ENCODE assay signal across 8 cellular contexts in genomic region chr2:226800941-226801784, GRCh38. TPM values are rescaled to one million over a fixed set of nuclear protein-coding genes. Genes with fewer than 3 reads are reported as not detected.
DNase-seq lines count a peak whose midpoint lies in the region; ATAC-seq and TF ChIP-seq lines count a peak whose summit lies in the region.

No MANE protein-coding gene starts in this region.

- H3K27ac ChIP-seq in SK-N-SH (ENCODE audit: low read depth in 2 of 2, low read length in 1 of 2) (peak overlapping the region; percentile 69 to 71), adrenal gland (peak overlapping the region in 4 of 5 donors; percentile 66 to 94 (median 90))

- peak; percentile 18 to 84 for TF ChIP-seq POLR2A in adrenal gland (IDR thresholded peaks at IDR 0.05)

- peak overlapping the region; percentile 84 to 94 (median 90) for H3K4me3 Mint-ChIP-seq in IgD-negative memory B cell

- H3K9me3 Mint-ChIP-seq in IgD-negative memory B cell: no peaks in the 10 kb centered on the region

- peaks cover 12 to 17% (median 15%) of the 10 kb centered on the region in 3 donors for H3K4me1 Mint-ChIP-seq in IgD-negative memory B cell

- no peak for TF ChIP-seq RAD21 in SK-N-SH (IDR thresholded peaks at IDR 0.05; ENCODE audit: low read length)

- H3K27ac Mint-ChIP-seq in IgD-negative memory B cell: peak overlapping the region; percentile 46 to 94 (median 64)

- no peaks in the 10 kb centered on the region for H3K9me2 ChIP-seq in SK-N-SH

- H2AFZ ChIP-seq in SK-N-SH (ENCODE audit: low read depth): peak overlapping the region; percentile 68

- intact Hi-C loops in adrenal gland (cut with DNase I) (loop anchor here (5.0 to 10.0 kb wide), 4 partner anchors 184 to 1136 kb away; no protein-coding TSS in a partner anchor), left ventricle myocardium superior (cut with micrococcal nuclease) (loop anchor here (5.0 kb wide), 1 partner anchor 589 kb away; no protein-coding TSS in a partner anchor)

- ATAC-seq in GM21515 (IDR thresholded peaks at IDR 0.05; ENCODE audit: unreplicated experiment): peak; percentile 82
- ATAC-seq in left ventricle myocardium superior: peak; percentile 79

- H4K20me1 ChIP-seq in SK-N-SH (ENCODE audit: insufficient read depth): peaks cover 10% of the 10 kb centered on the region; the same call in 1 of the 2 replicates

- peaks cover 3 to 10% of the 10 kb centered on the region in 2 experiments; a peak in 3 of 4 replicates for H3K4me1 ChIP-seq in SK-N-SH (ENCODE audit: control insufficient read depth in 1 of 2, insufficient read depth in 2 of 2, low read depth in 1 of 2, low read length in 1 of 2)
- H3K4me1 ChIP-seq in adrenal gland (replicated peaks in 1 of 2): peaks cover 20 to 32% of the 10 kb centered on the region in 2 donors

- POLR2A ChIA-PET in SK-N-SH (lab: Yijun Ruan, JAX): interaction anchor here (1.1 kb wide), 1 partner anchor 912 kb away, joined by 3 read pairs; no protein-coding TSS in a partner anchor

- CTCF ChIA-PET in SK-N-SH (lab: Yijun Ruan, JAX): interaction anchor here (0.9 to 4.0 kb wide), 24 partner anchors 9 to 1150 kb away, joined by 3 to 28 read pairs (median 4); no protein-coding TSS in a partner anchor

- no peaks in the 10 kb centered on the region for H3K9me3 ChIP-seq in SK-N-SH
- H3K9me3 ChIP-seq in adrenal gland (replicated peaks in 1 of 3): no peaks in the 10 kb centered on the region

- peaks cover 3% of the 10 kb centered on the region for H3K27me3 Mint-ChIP-seq in IgD-negative memory B cell

- H3K4me3 ChIP-seq in SK-N-SH (ENCODE audit: low read depth in 2 of 2, low read length in 1 of 2) (peak overlapping the region; percentile 79 to 90), adrenal gland (peak overlapping the region in 2 of 4 donors; percentile 32 to 63)

- peaks cover 34% of the 10 kb centered on the region for H3K79me2 ChIP-seq in SK-N-SH (ENCODE audit: insufficient read depth)

- H3K4me2 ChIP-seq in SK-N-SH: peak overlapping the region; percentile 74

- H3K27me3 ChIP-seq in SK-N-SH (ENCODE audit: insufficient read depth) (no peaks in the 10 kb centered on the region), adrenal gland (no peaks in the 10 kb centered on the region)

- TF ChIP-seq EP300 in SK-N-SH (IDR thresholded peaks at IDR 0.05; ENCODE audit: borderline replicate concordance in 1 of 2, low read depth in 1 of 2, low read length in 1 of 2): no peak

- peaks cover 10% of the 10 kb centered on the region for H3F3A ChIP-seq in SK-N-SH (replicated peaks; ENCODE audit: insufficient read depth)

- TF ChIP-seq CTCF in SK-N-SH (IDR thresholded peaks at IDR 0.05) (no peak), adrenal gland (IDR thresholded peaks at IDR 0.05) (no peak)

- DNase-seq in DMS114 treated with DMSO at 0.1 percent for 48 hours (lab: John Stamatoyannopoulos, UW; ENCODE audit: unreplicated experiment) (peak; percentile 76), SK-N-SH (peak; percentile 92), adrenal gland (peak; percentile 81 to 95 (median 88)), left ventricle myocardium superior (peak; percentile 91), renal cortical epithelial cell (ENCODE audit: low read depth) (peak; percentile 90), H4 (ENCODE audit: low spot score) (no peak)

- 4% methylated on average over 31 of the region's 33 CpGs for WGBS in SK-N-SH (ENCODE audit: low lambda C conversion rate)
- 10 to 19% (median 12%) methylated on average over 32 to 33 of the region's 33 CpGs for WGBS in adrenal gland, 4 donors

- no peaks in the 10 kb centered on the region for H3K36me3 Mint-ChIP-seq in IgD-negative memory B cell

- H3K9ac ChIP-seq in SK-N-SH: peak overlapping the region; percentile 91; the same call in 1 of the 2 replicates

- H3K36me3 ChIP-seq in SK-N-SH (replicated peaks in 1 of 2; ENCODE audit: control insufficient read depth in 1 of 2, insufficient read depth in 2 of 2, low read length in 1 of 2) (peaks cover 0 to 19% of the 10 kb centered on the region in 2 experiments), adrenal gland (replicated peaks in 1 of 2) (no peaks in the 10 kb centered on the region)

TF ChIP-seq in SK-N-SH, 30 proteins besides CTCF, POLR2A, EP300 and RAD21:
- TF ChIP-seq GATA2 (CRISPR knock-in tag; IDR thresholded peaks at IDR 0.05) (no peak), MXI1 (IDR thresholded peaks at IDR 0.05; ENCODE audit: low read depth, low read length) (peak; percentile 91; the same call in 1 of the 2 replicates), IRF3 (IDR thresholded peaks at IDR 0.05; ENCODE audit: low read depth, low read length) (peak; percentile 47), ZBTB33 (IDR thresholded peaks at IDR 0.05; ENCODE audit: borderline replicate concordance, low read depth) (no peak), PBX3 (IDR thresholded peaks at IDR 0.05) (peak; percentile 99), RXRA (IDR thresholded peaks at IDR 0.05; ENCODE audit: borderline replicate concordance, low read depth) (peak; percentile 2; the same call in 1 of the 2 replicates), POLR2AphosphoS5 (IDR thresholded peaks at IDR 0.05; ENCODE audit: low read depth, low read length) (peak; percentile 71), MAX (IDR thresholded peaks at IDR 0.05; ENCODE audit: low read depth) (peak; percentile 61), FOXJ3 (CRISPR knock-in tag; IDR thresholded peaks at IDR 0.05) (no peak), CHD2 (IDR thresholded peaks at IDR 0.05; ENCODE audit: low read length, partially characterized antibody) (peak; percentile 67), SIN3A (IDR thresholded peaks at IDR 0.05; ENCODE audit: borderline replicate concordance, low read depth, low read length) (no peak), TAF1 (IDR thresholded peaks at IDR 0.05; ENCODE audit: borderline replicate concordance, low read depth, low read length) (peak; percentile 47; the same call in 1 of the 2 replicates), NRF1 (IDR thresholded peaks at IDR 0.05; ENCODE audit: low read depth, low read length) (peak; percentile 86), YY1 (IDR thresholded peaks at IDR 0.05; ENCODE audit: low read depth) (0 out of 2 replicates have a peak, but pooled peaks have one; percentile 20), TCF12 (IDR thresholded peaks at IDR 0.05) (no peak)
TF ChIP-seq in SK-N-SH: peak in this region for 10.

RNA-seq across cellular contexts. Expression of gene IRS1, which starts 1.5 kb away (rescaled TPM):
- polyA plus RNA-seq in IgD-negative memory B cell: 0.21 TPM
- 15.8 and 16.5 TPM in 2 replicates for polyA plus RNA-seq in SK-N-SH (2012; rRNA removed)
- polyA plus RNA-seq in SK-N-SH (2012; cell fraction: cytosol; rRNA removed): 10.2 and 14.6 TPM in 2 replicates
- polyA plus RNA-seq in SK-N-SH (2012; cell fraction: nucleus; rRNA removed): 11.7 and 14.7 TPM in 2 replicates
- 10 to 100 TPM; 15.5 to 55.7 (median 40.9) TPM for total RNA-seq in adrenal gland
- polyA plus RNA-seq in adrenal gland: 10 to 100 TPM in 2 of 3 donors, 1 to 10 TPM in 1; 10.0 to 14.5 (median 14.3) TPM
- 24.1 TPM for total RNA-seq in left ventricle myocardium superior
- total RNA-seq in renal cortical epithelial cell: 7.3 and 34.0 TPM in 2 replicates
- 3.4 and 6.0 TPM in 2 replicates for total RNA-seq in H4 (2014; rRNA removed; shearing (Covaris generic))

RNA-seq across cellular contexts. Expression of gene RHBDD1, which starts 34.7 kb away (rescaled TPM):
- polyA plus RNA-seq in IgD-negative memory B cell: 32.0 TPM
- polyA plus RNA-seq in SK-N-SH (2012; rRNA removed): 10.3 and 10.8 TPM in 2 replicates
- polyA plus RNA-seq in SK-N-SH (2012; cell fraction: cytosol; rRNA removed): 10.6 and 11.0 TPM in 2 replicates
- polyA plus RNA-seq in SK-N-SH (2012; cell fraction: nucleus; rRNA removed): 7.6 and 11.7 TPM in 2 replicates
- total RNA-seq in adrenal gland: 10 to 100 TPM in 7 of 8 donors, 1 to 10 TPM in 1; 6.0 to 42.0 (median 27.6) TPM
- 10 to 100 TPM in 1 of 3 donors, 1 to 10 TPM in 2; 3.9 to 28.7 (median 4.8) TPM for polyA plus RNA-seq in adrenal gland
- 29.8 TPM for total RNA-seq in left ventricle myocardium superior
- 15.3 and 31.3 TPM in 2 replicates for total RNA-seq in renal cortical epithelial cell
- total RNA-seq in H4 (2014; rRNA removed; shearing (Covaris generic)): 3.3 and 6.6 TPM in 2 replicates
